In genomic region chrY:7263773-7264172, GRCh38 we compare ENCODE assay signal across 27 cellular contexts.
"Had no signal": no experiment of that assay in that cellular context is flagged by ENCODE, and none has a peak within 500 bp of the region (broad histone marks: within the 10 kb centered on the region; RNA-seq: fewer than 3 reads in every experiment).

No MANE protein-coding gene starts in this region.

- H3K79me2 ChIP-seq: parathyroid adenoma had no signal

- H3K27ac Mint-ChIP-seq: activated B cell treated with CpG ODN at 0.5 μM for 24 hours; mesothelial cell of epicardium; naive B cell; stimulated activated naive B cell treated with anti-CD40 and anti-IgM and Interleukin-4, amounts not matched to agents 10 μg/mL and 1 μg/mL and 100 μg/mL, for 72 hours; T-cell; T-helper 2 cell treated with Interferon-gamma antibody and Interleukin-4, amounts not matched to agents 5 μg/mL and 100 μg/mL, for 36 hours; type B pancreatic cell had no signal

- H3K4me3 Mint-ChIP-seq: activated B cell treated with CpG ODN at 0.5 μM for 24 hours; mesothelial cell of epicardium; naive B cell; neural crest cell; stimulated activated naive B cell treated with anti-CD40 and anti-IgM and Interleukin-4, amounts not matched to agents 10 μg/mL and 1 μg/mL and 100 μg/mL, for 72 hours; T-cell; T-helper 2 cell treated with Interferon-gamma antibody and Interleukin-4, amounts not matched to agents 5 μg/mL and 100 μg/mL, for 36 hours; type B pancreatic cell had no signal

- DNase-seq: activated B cell treated with CpG ODN at 0.5 μM for 24 hours; activated CD4-positive, alpha-beta T cell treated with anti-CD3 and anti-CD28 coated beads, Interleukin-2, amount 50 U/mL, for 4 hours; activated gamma-delta T cell treated with Interleukin-2 at 50 U/mL for 16 hours; activated naive CD4-positive, alpha-beta T cell treated with anti-CD3 and anti-CD28 coated beads, Interleukin-2, amount 50 U/mL, for 16 hours; activated T-cell treated with anti-CD3 and anti-CD28 coated beads, Interleukin-2, amount 50 U/mL, for 1 hour; central memory CD4-positive, alpha-beta T cell; dermis blood vessel endothelial cell; effector CD4-positive, alpha-beta T cell; esophagus squamous epithelium; islet precursor cell; mammary epithelial cell; naive B cell; nucleus accumbens; psoas muscle; sigmoid colon; small intestine; stimulated activated CD4-positive, alpha-beta T cell treated with anti-CD3 and anti-CD28 coated beads, Interleukin-2, amount 100 ng/mL, for 24 hours; stimulated activated naive B cell treated with anti-CD40 and anti-IgM and Interleukin-4, amounts not matched to agents 10 μg/mL and 1 μg/mL and 100 μg/mL, for 72 hours; uterus had no signal

- H3K4me1 ChIP-seq: breast epithelium, esophagus squamous epithelium, parathyroid adenoma, psoas muscle, sigmoid colon, uterus had no signal

- H3K27me3 ChIP-seq: breast epithelium, esophagus squamous epithelium, sigmoid colon, uterus had no signal

- H3K9ac ChIP-seq: parathyroid adenoma had no signal

- H3K4me3 ChIP-seq: breast epithelium, esophagus squamous epithelium, psoas muscle, sigmoid colon, uterus had no signal

- H3K36me3 ChIP-seq: breast epithelium, esophagus squamous epithelium, sigmoid colon, uterus had no signal

- H3K36me3 Mint-ChIP-seq: mesothelial cell of epicardium; naive B cell; stimulated activated naive B cell treated with anti-CD40 and anti-IgM and Interleukin-4, amounts not matched to agents 10 μg/mL and 1 μg/mL and 100 μg/mL, for 72 hours; T-cell; type B pancreatic cell had no signal

- H3K9me3 Mint-ChIP-seq: activated B cell treated with CpG ODN at 0.5 μM for 24 hours; mesothelial cell of epicardium; naive B cell; neural crest cell; stimulated activated naive B cell treated with anti-CD40 and anti-IgM and Interleukin-4, amounts not matched to agents 10 μg/mL and 1 μg/mL and 100 μg/mL, for 72 hours; T-cell; T-helper 2 cell treated with Interferon-gamma antibody and Interleukin-4, amounts not matched to agents 5 μg/mL and 100 μg/mL, for 36 hours; type B pancreatic cell had no signal

- ATAC-seq: psoas muscle; stimulated activated naive B cell treated with anti-CD40 and anti-IgM and Interleukin-4, amounts not matched to agents 10 μg/mL and 1 μg/mL and 100 μg/mL, for 72 hours; T-cell had no signal

- H3K4me1 Mint-ChIP-seq: activated B cell treated with CpG ODN at 0.5 μM for 24 hours; mesothelial cell of epicardium; naive B cell; neural crest cell; stimulated activated naive B cell treated with anti-CD40 and anti-IgM and Interleukin-4, amounts not matched to agents 10 μg/mL and 1 μg/mL and 100 μg/mL, for 72 hours had no signal

- H3K27me3 Mint-ChIP-seq: activated B cell treated with CpG ODN at 0.5 μM for 24 hours; naive B cell; stimulated activated naive B cell treated with anti-CD40 and anti-IgM and Interleukin-4, amounts not matched to agents 10 μg/mL and 1 μg/mL and 100 μg/mL, for 72 hours; T-cell; type B pancreatic cell had no signal

- H3K27ac ChIP-seq: breast epithelium, epithelial cell of prostate, esophagus squamous epithelium, parathyroid adenoma, psoas muscle, sigmoid colon, uterus had no signal
